20 cellular contexts compared by ENCODE assay signal in genomic region chr3:61333562-61333961, GRCh38.
A peak's percentile ranks its signal among the peaks of the same experiment; 100 is the strongest.
DNase-seq lines count a peak whose midpoint lies in the region; ATAC-seq and TF ChIP-seq lines count a peak whose summit lies in the region.
"Had no signal": no experiment of that assay in that cellular context is flagged by ENCODE, and none has a peak within 500 bp of the region (broad histone marks: within the 10 kb centered on the region; RNA-seq: fewer than 3 reads in every experiment).

No MANE protein-coding gene starts in this region.

- ATAC-seq in WTC11, result no peak; the same call in 1 of the 2 replicates
- ATAC-seq: HepG2 had no signal

- TF ChIP-seq CTCF in WTC11 (IDR thresholded peaks at IDR 0.05) (no peak), GM10248 (IDR thresholded peaks at IDR 0.05; ENCODE audit: control extremely low read depth, extremely low read depth, low read depth, missing control alignments) (no peak)

- peaks cover 20% of the 10 kb centered on the region for H3K36me3 Mint-ChIP-seq in WTC11
- no peaks in the 10 kb centered on the region for H3K36me3 Mint-ChIP-seq in activated T-cell treated with anti-CD3 and anti-CD28 coated beads, Interleukin-2, amount 50 U/mL, for 24 hours (ENCODE audit: low read depth)

- H3K9me3 Mint-ChIP-seq in WTC11, result peaks cover 30% of the 10 kb centered on the region
- no peaks in the 10 kb centered on the region for H3K9me3 Mint-ChIP-seq in activated T-cell treated with anti-CD3 and anti-CD28 coated beads, Interleukin-2, amount 50 U/mL, for 24 hours

- in situ Hi-C loops in HAP-1 (cut with MboI; ENCODE audit: low sequenced_read_pairs), result no loop called here

- no peaks in the 10 kb centered on the region for H3K9me3 ChIP-seq in HAP-1

- POLR2A ChIA-PET in WTC11 (lab: Charles Lee), result no interaction called here
- POLR2A ChIA-PET in GM10248 (lab: Yijun Ruan, JAX), result no interaction called here

- H3K4me3 ChIP-seq in HAP-1, result no peak overlapping the region

- peak; percentile 24 to 56 for DNase-seq in HAP-1 (ENCODE audit: low spot score in 2 of 2)
- peak; percentile 27 for DNase-seq in OCI-M1 (lab: John Stamatoyannopoulos, UW)
- DNase-seq in WTC11 (ENCODE audit: low spot score), result no peak
- DNase-seq in renal cortical epithelial cell (ENCODE audit: low read depth), result peak; percentile 62
- DNase-seq in NCI-H1105 (lab: John Stamatoyannopoulos, UW), result no peak
- no peak for DNase-seq in GM10248 (ENCODE audit: extremely low spot score)
- DNase-seq in activated T-cell treated with anti-CD3 and anti-CD28 coated beads, Interleukin-2, amount 50 U/mL, for 24 hours, result no peak
- DNase-seq: ACHN; AML-193; DMS79; HCEC 1CT; KBM-7; NCI-H1436; NCI-H2029 treated with DMSO at 0.1 percent for 48 hours; NCI-H2171; NCI-H446; NCI-H748 treated with DMSO at 0.1 percent for 48 hours; NK-92 treated with Interleukin-12 subunit alpha and Interleukin-12 subunit beta, amount 100 ng/mL, for 24 hours; SHP77 had no signal

- no peak overlapping the region for H3K4me3 Mint-ChIP-seq in WTC11
- H3K4me3 Mint-ChIP-seq in activated T-cell treated with anti-CD3 and anti-CD28 coated beads, Interleukin-2, amount 50 U/mL, for 24 hours, result no peak overlapping the region

- peak overlapping the region; percentile 47 for H3K27ac Mint-ChIP-seq in WTC11
- H3K27ac Mint-ChIP-seq in activated T-cell treated with anti-CD3 and anti-CD28 coated beads, Interleukin-2, amount 50 U/mL, for 24 hours, result no peak overlapping the region

- no peaks in the 10 kb centered on the region for H3K36me3 ChIP-seq in HAP-1 (replicated peaks)

- CTCF ChIA-PET in WTC11 (lab: Charles Lee) (no interaction called here), GM10248 (lab: Yijun Ruan, JAX) (no interaction called here)

- peaks cover 8% of the 10 kb centered on the region; the same call in 1 of the 2 replicates for H3K27me3 Mint-ChIP-seq in WTC11 (ENCODE audit: low read depth)
- H3K27me3 Mint-ChIP-seq in activated T-cell treated with anti-CD3 and anti-CD28 coated beads, Interleukin-2, amount 50 U/mL, for 24 hours, result no peaks in the 10 kb centered on the region

- no peaks in the 10 kb centered on the region for H3K27me3 ChIP-seq in HAP-1 (ENCODE audit: low read depth)

- peaks cover 28% of the 10 kb centered on the region for H3K4me1 ChIP-seq in HAP-1

- peaks cover 36% of the 10 kb centered on the region for H3K4me1 Mint-ChIP-seq in WTC11
- H3K4me1 Mint-ChIP-seq in activated T-cell treated with anti-CD3 and anti-CD28 coated beads, Interleukin-2, amount 50 U/mL, for 24 hours (ENCODE audit: low read depth), result no peaks in the 10 kb centered on the region

TF ChIP-seq in WTC11, 78 proteins besides CTCF, POLR2A, EP300 and RAD21:
- TF ChIP-seq PRRX2 (CRISPR knock-in tag; IDR thresholded peaks at IDR 0.05), result no peak
- TF ChIP-seq ZNF396 (CRISPR knock-in tag; IDR thresholded peaks at IDR 0.05; ENCODE audit: borderline replicate concordance), result no peak
- no peak for TF ChIP-seq MYBL2 (CRISPR knock-in tag; IDR thresholded peaks at IDR 0.05)
- no peak for TF ChIP-seq RORB (CRISPR knock-in tag; IDR thresholded peaks at IDR 0.05)
- no peak for TF ChIP-seq ZNF138 (CRISPR knock-in tag; conservative IDR thresholded peaks at IDR 0.05)
- no peak for TF ChIP-seq ZSCAN18 (CRISPR knock-in tag; IDR thresholded peaks at IDR 0.05)
- TF ChIP-seq SOX15 (CRISPR knock-in tag; IDR thresholded peaks at IDR 0.05), result no peak
TF ChIP-seq in WTC11: peak in this region for 0.

Comparison
In these comparisons a context has a peak if more than half of its experiments do, and no peak if none do; other contexts are left out.
1. DNase-seq: peak in HAP-1 (2 of 2), OCI-M1 (single experiment) and renal cortical epithelial cell (single experiment); none in WTC11 (single experiment), NCI-H1105 (single experiment), GM10248 (single experiment) and activated T-cell treated with anti-CD3 and anti-CD28 coated beads, Interleukin-2, amount 50 U/mL, for 24 hours (single experiment).